23 cellular contexts compared by ENCODE assay signal in genomic region chr9:126036881-126037291, GRCh38.
DNase-seq lines count a peak whose midpoint lies in the region; ATAC-seq, FAIRE-seq and TF ChIP-seq lines count a peak whose summit lies in the region.
"Had no signal": no experiment of that assay in that cellular context is flagged by ENCODE, and none has a peak within 500 bp of the region (broad histone marks: within the 10 kb centered on the region; RNA-seq: fewer than 3 reads in every experiment).

No MANE protein-coding gene starts in this region.

- H3K4me3 ChIP-seq in right lobe of liver = no peak overlapping the region
- H3K4me3 ChIP-seq in HepG2 (replicated peaks in 1 of 3; ENCODE audit: insufficient read depth in 1 of 3, low read depth in 2 of 3, low read length in 3 of 3) = no peak overlapping the region
- H3K4me3 ChIP-seq: GM12878 had no signal

- H3K36me3 Mint-ChIP-seq in nephron progenitor cell (ENCODE audit: low read depth) = no peaks in the 10 kb centered on the region
- H3K36me3 Mint-ChIP-seq: CD4-positive, alpha-beta memory T cell had no signal

- H3K36me3 ChIP-seq in right lobe of liver (no peaks in the 10 kb centered on the region), HepG2 (replicated peaks in 1 of 2; ENCODE audit: control insufficient read depth in 1 of 2, insufficient read depth in 2 of 2, low read length in 2 of 2) (no peaks in the 10 kb centered on the region)
- H3K36me3 ChIP-seq: BE2C had no signal

- CTCF ChIA-PET in HepG2 (lab: Yijun Ruan, JAX; ENCODE audit: low intra/inter-chr PET ratio, low total read pairs) = no interaction called here

- peaks cover 11% of the 10 kb centered on the region for H3K9me3 Mint-ChIP-seq in nephron progenitor cell

- no peaks in the 10 kb centered on the region for H3K4me1 ChIP-seq in right lobe of liver
- no peaks in the 10 kb centered on the region for H3K4me1 ChIP-seq in HepG2 (ENCODE audit: insufficient read depth, low read length)
- H3K4me1 ChIP-seq: BE2C had no signal

- H4K20me1 ChIP-seq in HepG2 (ENCODE audit: insufficient read depth, low read length) = no peaks in the 10 kb centered on the region

- H3K4me2 ChIP-seq in HepG2 (ENCODE audit: low read depth, low read length) = no peak overlapping the region
- H3K4me2 ChIP-seq: KMS-11 had no signal

- TF ChIP-seq EP300 in HepG2 (IDR thresholded peaks at IDR 0.05; ENCODE audit: low read depth in 2 of 2, low read length in 2 of 2) = no peak
- TF ChIP-seq EP300 in HepG2 (CRISPR knock-in tag; IDR thresholded peaks at IDR 0.05; ENCODE audit: borderline replicate concordance) = no peak

- 45% methylated on average over 12 of the region's 19 CpGs for WGBS in right lobe of liver (ENCODE audit: insufficient coverage, low coverage, low lambda C conversion rate, missing lambda C conversion rate)
- WGBS in HepG2 (ENCODE audit: low lambda C conversion rate) = 44% methylated on average over 11 of the region's 19 CpGs

- no peak for FAIRE-seq in HepG2 (lab: Jason Lieb, UNC)
- no peak for FAIRE-seq in GM12892 (lab: Jason Lieb, UNC)
- FAIRE-seq: A204.1, GM12878, GM18507 had no signal

- BruUV-seq in HepG2 (replicated peaks; lab: Mats Ljungman, UMichigan) = no TSS peak

- TF ChIP-seq RAD21 in HepG2 (CRISPR knock-in tag; IDR thresholded peaks at IDR 0.05) = no peak

- H3K9me3 ChIP-seq in right lobe of liver = no peaks in the 10 kb centered on the region
- no peaks in the 10 kb centered on the region for H3K9me3 ChIP-seq in HepG2 (ENCODE audit: low read length)
- H3K9me3 ChIP-seq: BE2C had no signal

- H3K4me1 Mint-ChIP-seq in nephron progenitor cell = peaks cover 49% of the 10 kb centered on the region
- H3K4me1 Mint-ChIP-seq: CD4-positive, alpha-beta memory T cell had no signal

- H3K27ac Mint-ChIP-seq in nephron progenitor cell = peak overlapping the region; percentile 95

- H3K4me3 Mint-ChIP-seq in nephron progenitor cell = peak overlapping the region; percentile 67
- H3K4me3 Mint-ChIP-seq: CD4-positive, alpha-beta memory T cell had no signal

- in situ Hi-C loops in HepG2 (cut with HindIII; ENCODE audit: extremely low pct_ligation_motif_present, low pct_unique_long_range_greater_than_20kb) = no loop called here

- no peak overlapping the region for H3K9ac ChIP-seq in HepG2 (ENCODE audit: insufficient read depth, low read depth, low read length)
- H3K9ac ChIP-seq: KMS-11 had no signal

- peaks cover 12% of the 10 kb centered on the region for H3K27me3 Mint-ChIP-seq in nephron progenitor cell (ENCODE audit: low read depth, poor library complexity)

- POLR2A ChIA-PET in HepG2 (lab: Yijun Ruan, JAX) = no interaction called here

- no peaks in the 10 kb centered on the region for H3K27me3 ChIP-seq in right lobe of liver
- peaks cover 4 to 34% of the 10 kb centered on the region in 2 experiments; a peak in 3 of 5 replicates for H3K27me3 ChIP-seq in HepG2 (ENCODE audit: control insufficient read depth in 1 of 2, insufficient read depth in 2 of 2, low read length in 2 of 2)
- H3K27me3 ChIP-seq: BE2C had no signal

- H3K79me2 ChIP-seq in HepG2 (ENCODE audit: insufficient read depth, low read length) = no peaks in the 10 kb centered on the region

- DNase-seq in right lobe of liver (peak in 2 of 3 donors; percentile 13 to 22), HepG2 (ENCODE audit: low spot score) (no peak), iris pigment epithelial cell (ENCODE audit: low read depth) (peak; percentile 11), nephron progenitor cell (peak; percentile 65), UCSD-AML1 (lab: John Stamatoyannopoulos, UW; ENCODE audit: unreplicated experiment) (no peak), GM12892 (ENCODE audit: insufficient read length) (no peak)
- no peak for DNase-seq in activated CD4-positive, alpha-beta T cell treated with anti-CD3 and anti-CD28 coated beads for 1 hour
- no peak for DNase-seq in stimulated activated CD4-positive, alpha-beta T cell treated with anti-CD3 and anti-CD28 coated beads, Interleukin-4, amount 100 ng/mL, for 24 hours
- DNase-seq: BE2C; CD4-positive, alpha-beta memory T cell; EL; GOT3; NCI-H1417; NCI-H1930; NCI-H226; NCI-H524; NCI-H82; PC-3; RPMI8226 had no signal

- H3K27ac ChIP-seq in right lobe of liver (no peak overlapping the region), HepG2 (ENCODE audit: extremely low read length, insufficient read depth, low read length) (no peak overlapping the region)
- H3K27ac ChIP-seq: KMS-11 had no signal

- ATAC-seq in right lobe of liver (no peak), HepG2 (no peak)
- ATAC-seq: GM12878, PC-3 had no signal

- H2AFZ ChIP-seq in HepG2 (ENCODE audit: low read length) = no peak overlapping the region

- intact Hi-C loops in right lobe of liver (cut with DNase I) (no loop called here), HepG2 (cut with micrococcal nuclease; ENCODE audit: unreplicated experiment) (no loop called here)

- TF ChIP-seq POLR2A in right lobe of liver (IDR thresholded peaks at IDR 0.05) (no peak), HepG2 (IDR thresholded peaks at IDR 0.05; ENCODE audit: insufficient read depth in 1 of 2, low read depth in 2 of 2, low read length in 2 of 2) (no peak), GM12892 (IDR thresholded peaks at IDR 0.05; ENCODE audit: low read depth, low read length) (no peak)

- TF ChIP-seq CTCF in right lobe of liver (IDR thresholded peaks at IDR 0.05) = no peak
- TF ChIP-seq CTCF in HepG2 (CRISPR knock-in tag; IDR thresholded peaks at IDR 0.05) = no peak
- no peak for TF ChIP-seq CTCF in nephron progenitor cell (IDR thresholded peaks at IDR 0.05)

TF ChIP-seq in HepG2, 621 proteins besides CTCF, POLR2A, EP300 and RAD21 (continues in another document):
- no peak for TF ChIP-seq NRL (CRISPR knock-in tag; IDR thresholded peaks at IDR 0.05; ENCODE audit: borderline replicate concordance)
- TF ChIP-seq MXD1 (CRISPR knock-in tag; IDR thresholded peaks at IDR 0.05) = no peak
- no peak for TF ChIP-seq NR2F2 (IDR thresholded peaks at IDR 0.05; ENCODE audit: borderline replicate concordance, low read depth)
- TF ChIP-seq STAT5B (CRISPR knock-in tag; IDR thresholded peaks at IDR 0.05) = no peak
- no peak for TF ChIP-seq ZZZ3 (CRISPR knock-in tag; IDR thresholded peaks at IDR 0.05; ENCODE audit: borderline replicate concordance)
- TF ChIP-seq ZNF710 (CRISPR knock-in tag; IDR thresholded peaks at IDR 0.05; ENCODE audit: borderline replicate concordance) = no peak
- TF ChIP-seq ZSCAN9 (CRISPR knock-in tag; IDR thresholded peaks at IDR 0.05; ENCODE audit: borderline replicate concordance) = no peak
- no peak for TF ChIP-seq KDM1A (CRISPR knock-in tag; IDR thresholded peaks at IDR 0.05)
- TF ChIP-seq SP4 (CRISPR knock-in tag; IDR thresholded peaks at IDR 0.05) = no peak
- TF ChIP-seq ZNF790 (CRISPR knock-in tag; IDR thresholded peaks at IDR 0.05; ENCODE audit: borderline replicate concordance) = no peak
- TF ChIP-seq CREB1 (IDR thresholded peaks at IDR 0.05) = no peak
- TF ChIP-seq CREB1 (CRISPR knock-in tag; IDR thresholded peaks at IDR 0.05) = no peak
- TF ChIP-seq GABPB1 (CRISPR knock-in tag; IDR thresholded peaks at IDR 0.05) = no peak
- TF ChIP-seq ZNF597 (CRISPR knock-in tag; IDR thresholded peaks at IDR 0.05) = no peak

Comparison
In these comparisons a context has a peak if more than half of its experiments do, and no peak if none do; other contexts are left out.
1. DNase-seq: peak in right lobe of liver (2 of 3), iris pigment epithelial cell (single experiment) and nephron progenitor cell (single experiment); none in HepG2 (single experiment), UCSD-AML1 (single experiment), GM12892 (single experiment), activated CD4-positive, alpha-beta T cell treated with anti-CD3 and anti-CD28 coated beads for 1 hour (single experiment) and stimulated activated CD4-positive, alpha-beta T cell treated with anti-CD3 and anti-CD28 coated beads, Interleukin-4, amount 100 ng/mL, for 24 hours (single experiment).